ENCODE assay signal across 8 cellular contexts in genomic region chr11:118051611-118052461, GRCh38. TPM values are rescaled to one million over a fixed set of nuclear protein-coding genes. Genes with fewer than 3 reads are reported as not detected.
DNase-seq lines count a peak whose midpoint lies in the region; ATAC-seq and TF ChIP-seq lines count a peak whose summit lies in the region.
"Had no signal": no experiment of that assay in that cellular context is flagged by ENCODE, and none has a peak within 500 bp of the region (broad histone marks: within the 10 kb centered on the region; RNA-seq: fewer than 3 reads in every experiment).

No MANE protein-coding gene starts in this region.

- DNase-seq in activated CD8-positive, alpha-beta memory T cell treated with anti-CD3 and anti-CD28 coated beads for 1 hour (ENCODE audit: extremely low read depth in 1 of 2, low read depth in 1 of 2): peak; percentile 35 to 53
- DNase-seq in islet precursor cell (peak; percentile 42), NCI-H748 (lab: John Stamatoyannopoulos, UW; ENCODE audit: unreplicated experiment) (no peak), testis (no peak)
- DNase-seq in stimulated activated naive CD4-positive, alpha-beta T cell (lab: John Stamatoyannopoulos, UW): peak; percentile 50 to 89 (median 72)

- H3K4me3 ChIP-seq in testis: no peak overlapping the region

- ATAC-seq in HG03439 (IDR thresholded peaks at IDR 0.05; ENCODE audit: unreplicated experiment): peak; percentile 45
- no peak for ATAC-seq in GM19395 (IDR thresholded peaks at IDR 0.05; ENCODE audit: unreplicated experiment)

- no peak overlapping the region for H3K27ac ChIP-seq in testis
- H3K27ac ChIP-seq: KMS-11 had no signal

- TF ChIP-seq CTCF in testis (IDR thresholded peaks at IDR 0.05): no peak

- no peaks in the 10 kb centered on the region for H3K9me3 ChIP-seq in testis

- H3K27me3 ChIP-seq in testis: no peaks in the 10 kb centered on the region

- H3K36me3 ChIP-seq in testis (ENCODE audit: low read depth, missing control alignments): no peaks in the 10 kb centered on the region

- H3K4me1 ChIP-seq in testis: no peaks in the 10 kb centered on the region

- intact Hi-C loops in testis (cut with DNase I; ENCODE audit: low total_unique reads): loop anchor here (10.0 kb wide), 2 partner anchors 107 to 247 kb away; no protein-coding TSS in a partner anchor

- TF ChIP-seq POLR2A in testis (IDR thresholded peaks at IDR 0.05): no peak

- 70 to 80% methylated on average over 16 of the region's 16 CpGs for WGBS in testis, 2 donors

RNA-seq across cellular contexts. Expression of gene TMPRSS4, which starts 25.0 kb away (rescaled TPM):
- 1 to 10 TPM; 1.2 to 1.3 TPM for total RNA-seq in testis
- polyA plus RNA-seq in testis (ENCODE audit: insufficient read depth, low read depth, low replicate concordance): 4.3 TPM

RNA-seq across cellular contexts. Expression of gene SMIM35, which starts 34.9 kb away (rescaled TPM):
- total RNA-seq in testis: under 1 TPM in 1 of 2 donors, not detected in 1; 0.19 TPM
- 0.17 TPM for polyA plus RNA-seq in testis (ENCODE audit: insufficient read depth, low read depth, low replicate concordance)

Comparison
In these comparisons a context has a peak if more than half of its experiments do, and no peak if none do; other contexts are left out.
1. DNase-seq: peak in activated CD8-positive, alpha-beta memory T cell treated with anti-CD3 and anti-CD28 coated beads for 1 hour (2 of 2), islet precursor cell (single experiment) and stimulated activated naive CD4-positive, alpha-beta T cell (6 of 6); none in NCI-H748 (single experiment) and testis (single experiment).